22 cellular contexts compared by ENCODE assay signal in the genomic region with DNA sequence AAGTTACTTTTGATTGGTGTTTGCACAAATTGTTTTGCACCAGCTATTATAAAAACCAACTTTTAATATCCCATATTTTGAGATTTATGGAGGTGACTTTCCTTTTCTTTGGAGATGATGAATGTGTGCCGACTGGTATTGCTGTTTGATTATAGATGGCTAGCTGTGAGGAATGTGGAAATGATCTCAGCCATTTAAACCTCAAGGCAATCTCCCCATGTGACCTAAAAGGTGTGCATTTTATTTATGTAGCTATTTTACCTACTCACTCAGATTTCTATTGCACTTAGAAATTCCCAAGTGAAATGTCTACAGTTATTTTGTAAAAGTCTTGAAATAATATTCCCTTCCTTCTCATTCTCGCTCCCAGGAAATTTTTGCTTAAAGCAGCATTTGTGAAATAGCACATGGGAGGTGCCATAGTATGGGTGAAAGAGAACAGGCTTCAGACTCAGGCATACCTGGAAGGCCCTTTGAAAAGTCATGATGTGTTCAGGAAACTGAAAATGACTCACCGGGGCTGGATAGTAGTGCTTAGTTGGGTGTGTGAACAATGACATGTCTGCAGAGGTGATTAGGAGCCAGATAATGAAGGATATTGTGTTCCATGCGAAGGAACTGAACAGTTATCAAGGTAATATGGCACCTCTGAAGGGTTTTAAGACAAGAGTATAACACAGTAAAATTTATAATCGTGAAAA.
DNase-seq lines count a peak whose midpoint lies in the region; ATAC-seq, FAIRE-seq and TF ChIP-seq lines count a peak whose summit lies in the region.
"Had no signal": no experiment of that assay in that cellular context is flagged by ENCODE, and none has a peak within 500 bp of the region (broad histone marks: within the 10 kb centered on the region; RNA-seq: fewer than 3 reads in every experiment).

No MANE protein-coding gene starts in this region.

- H3K18ac ChIP-seq in H1 (ENCODE audit: extremely low read depth, low read length) = no peak overlapping the region

- no peak overlapping the region for H3K23ac ChIP-seq in H1 (ENCODE audit: insufficient read length)

- H3K27me3 ChIP-seq in GM23248 (replicated peaks; ENCODE audit: insufficient read depth) (no peaks in the 10 kb centered on the region), PC-9 (ENCODE audit: insufficient read depth, low read depth) (no peaks in the 10 kb centered on the region), H1 (replicated peaks in 1 of 4; ENCODE audit: control insufficient read depth in 3 of 4, extremely low read depth in 1 of 4, insufficient read depth in 3 of 4, low read length in 3 of 4) (no peaks in the 10 kb centered on the region)
- H3K27me3 ChIP-seq: heart right ventricle had no signal

- H3K9me3 ChIP-seq in GM23248 (ENCODE audit: low read depth) (no peaks in the 10 kb centered on the region), PC-9 (ENCODE audit: insufficient read depth, low read depth) (peaks cover 7% of the 10 kb centered on the region; the same call in 1 of the 2 replicates), H1 (ENCODE audit: insufficient read depth in 2 of 2, low read depth in 1 of 2, low read length in 1 of 2) (no peaks in the 10 kb centered on the region)

- no peak overlapping the region for H2AK5ac ChIP-seq in H1 (ENCODE audit: low read depth, low read length)

- no peak overlapping the region for H3K4ac ChIP-seq in H1 (replicated peaks; ENCODE audit: insufficient read length, low read depth, low read length)

- H3F3A ChIP-seq in GM23248 (ENCODE audit: insufficient read depth) = no peaks in the 10 kb centered on the region
- H3F3A ChIP-seq in PC-9 (ENCODE audit: insufficient read depth, low read depth) = no peaks in the 10 kb centered on the region; the same call in 1 of the 2 replicates

- no peaks in the 10 kb centered on the region for H3K79me1 ChIP-seq in H1 (ENCODE audit: low read depth, low read length)

- no peak overlapping the region for H4K91ac ChIP-seq in H1 (replicated peaks; ENCODE audit: insufficient read length, low read length)

- no peaks in the 10 kb centered on the region for H3K23me2 ChIP-seq in H1 (ENCODE audit: low read depth, low read length)

- TF ChIP-seq EP300 in H1 (IDR thresholded peaks at IDR 0.05; ENCODE audit: borderline replicate concordance in 1 of 2, low read depth in 2 of 2, low read length in 2 of 2) = no peak

- H4K5ac ChIP-seq in H1 (ENCODE audit: insufficient read length, low read depth, low read length) = no peak overlapping the region

- TF ChIP-seq RAD21 in H1 (IDR thresholded peaks at IDR 0.05 in 1 of 2, conservative IDR thresholded peaks at IDR 0.05 in 1 of 2; ENCODE audit: low read depth in 2 of 2, low read length in 2 of 2) = no peak

- H2AFZ ChIP-seq in GM23248 = no peak overlapping the region
- H2AFZ ChIP-seq in PC-9 = no peak overlapping the region
- H2AFZ ChIP-seq in H1 (ENCODE audit: low read length) = no peak overlapping the region

- TF ChIP-seq POLR2A in H1 (IDR thresholded peaks at IDR 0.05; ENCODE audit: control extremely low read depth in 1 of 2, low read depth in 2 of 2, low read length in 2 of 2) = no peak

- H3K4me3 ChIP-seq in GM23248 (no peak overlapping the region), PC-9 (no peak overlapping the region), H1 (ENCODE audit: extremely low read depth in 1 of 4, insufficient read depth in 2 of 4, low read depth in 3 of 4, low read length in 4 of 4) (no peak overlapping the region)
- H3K4me3 ChIP-seq: heart right ventricle had no signal

- ATAC-seq in GM19397 (IDR thresholded peaks at IDR 0.05; ENCODE audit: unreplicated experiment) = no peak
- ATAC-seq: activated T-cell treated with anti-CD3 and anti-CD28 coated beads, Interleukin-2, amount 50 U/mL, for 4 hours; heart right ventricle; sciatic nerve; stimulated activated effector memory CD8-positive, alpha-beta T cell treated with anti-CD3 and anti-CD28 coated beads, Interleukin-12 subunit alpha, Interleukin-12 subunit beta, amount 100 ng/mL, for 72 hours had no signal

- intact Hi-C loops in PC-9 (cut with micrococcal nuclease; ENCODE audit: unreplicated experiment) = loop anchor here (10.0 kb wide), 1 partner anchor 385 kb away; no protein-coding TSS in a partner anchor

- no peak overlapping the region for H2BK15ac ChIP-seq in H1 (ENCODE audit: low read length)

- H3K36me3 ChIP-seq in GM23248 (ENCODE audit: low read depth) (no peaks in the 10 kb centered on the region), PC-9 (ENCODE audit: low read depth) (no peaks in the 10 kb centered on the region), H1 (ENCODE audit: control insufficient read depth in 2 of 4, insufficient read depth in 4 of 4, low read length in 3 of 4) (no peaks in the 10 kb centered on the region)
- H3K36me3 ChIP-seq: heart right ventricle had no signal

- in situ Hi-C loops in GM23248 (cut with MboI) = no loop called here

- no peak overlapping the region for H2BK120ac ChIP-seq in H1 (replicated peaks; ENCODE audit: low read depth, low read length)

- no peaks in the 10 kb centered on the region for H4K20me1 ChIP-seq in GM23248 (ENCODE audit: insufficient read depth)
- H4K20me1 ChIP-seq in PC-9 (ENCODE audit: insufficient read depth) = no peaks in the 10 kb centered on the region
- no peaks in the 10 kb centered on the region for H4K20me1 ChIP-seq in H1 (replicated peaks in 1 of 2; ENCODE audit: control insufficient read depth in 1 of 2, insufficient read depth in 2 of 2, low read length in 2 of 2)

- H3K9me2 ChIP-seq in GM23248 (ENCODE audit: insufficient read depth) (no peaks in the 10 kb centered on the region), PC-9 (ENCODE audit: insufficient read depth) (no peaks in the 10 kb centered on the region)

- POLR2A ChIA-PET in PC-9 (lab: Charles Lee; ENCODE audit: unreplicated experiment) (no interaction called here), H1 (lab: Charles Lee; ENCODE audit: partially characterized antibody) (no interaction called here)

- H3K14ac ChIP-seq in H1 (ENCODE audit: insufficient read length) = no peak overlapping the region

- H3K56ac ChIP-seq in H1 (replicated peaks; ENCODE audit: insufficient read length, low read depth, low read length) = no peak overlapping the region

- WGBS in GM23248 (ENCODE audit: low coverage in 1 of 2, low lambda C conversion rate in 2 of 2, missing lambda C conversion rate in 2 of 2), 2 experiments = 67 to 78% methylated on average over 5 of the region's 5 CpGs
- WGBS in H1 (ENCODE audit: extremely low coverage in 1 of 2, insufficient coverage in 1 of 2, insufficient read length in 1 of 2, insufficient replicate concordance in 2 of 2, low coverage in 1 of 2, low lambda C conversion rate in 2 of 2, missing lambda C conversion rate in 1 of 2), 2 experiments = 83% methylated on average over 4 of the region's 5 CpGs; no CpG with 5 or more reads in 1 of the 2 experiments

- CTCF ChIA-PET in PC-9 (lab: Charles Lee) = no interaction called here
- CTCF ChIA-PET in H1 (lab: Charles Lee; ENCODE audit: partially characterized antibody) = no interaction called here

- no peaks in the 10 kb centered on the region for H3K4me1 ChIP-seq in GM23248 (ENCODE audit: insufficient read depth)
- H3K4me1 ChIP-seq in PC-9 (replicated peaks; ENCODE audit: insufficient read depth) = peaks cover 16% of the 10 kb centered on the region
- H3K4me1 ChIP-seq in H1 (replicated peaks in 1 of 4; ENCODE audit: control insufficient read depth in 3 of 4, insufficient read depth in 4 of 4, low read length in 3 of 4) = no peaks in the 10 kb centered on the region
- H3K4me1 ChIP-seq: heart right ventricle had no signal

- no peak overlapping the region for H2BK5ac ChIP-seq in H1 (ENCODE audit: low read depth, low read length)

- BruUV-seq in PC-9 (replicated peaks; lab: Mats Ljungman, UMichigan) = no TSS peak

- H3K9ac ChIP-seq in GM23248 (no peak overlapping the region), H1 (replicated peaks in 1 of 4; ENCODE audit: extremely low read depth in 1 of 4, low read depth in 3 of 4, low read length in 3 of 4) (no peak overlapping the region)

- DNase-seq in GM23248 (peak; percentile 10), PC-9 (peak; percentile 20 to 55), H1 (ENCODE audit: low read depth in 1 of 2, low spot score in 2 of 2) (no peak), lung microvascular endothelial cell (ENCODE audit: low read depth in 2 of 2) (peak; percentile 69), NOMO-1 treated with DMSO at 0.1 percent for 48 hours (lab: John Stamatoyannopoulos, UW; ENCODE audit: unreplicated experiment) (no peak), NCI-H748 (lab: John Stamatoyannopoulos, UW; ENCODE audit: unreplicated experiment) (no peak), LoVo (ENCODE audit: low spot score) (no peak)
- DNase-seq: activated CD4-positive, alpha-beta T cell treated with anti-CD3 and anti-CD28 coated beads, Interleukin-2, amount 10 ng/mL, durations not matched to agents 7 days and 5 days; activated gamma-delta T cell treated with Interleukin-2 at 50 U/mL for 16 hours; activated T-cell treated with anti-CD3 and anti-CD28 coated beads, Interleukin-2, amount 50 U/mL, for 4 hours; heart right ventricle; mesenchymal stem cell; NCI-H1417 treated with DMSO at 0.1 percent for 48 hours; NCI-H2081; posterior cingulate gyrus; Right ventricle myocardium superior; stimulated activated CD4-positive, alpha-beta T cell treated with anti-CD3 and anti-CD28 coated beads, Interleukin-4, amount 100 ng/mL, for 24 hours; substantia nigra; T-helper 9 cell had no signal

- peak; percentile 62 for FAIRE-seq in H1 (lab: Jason Lieb, UNC)

- H4K8ac ChIP-seq in H1 (ENCODE audit: extremely low read depth, insufficient read depth, low read length) = no peak overlapping the region

- no peak overlapping the region for H2BK20ac ChIP-seq in H1 (ENCODE audit: low read length)

- H3K79me2 ChIP-seq in GM23248 (ENCODE audit: insufficient read depth) (no peaks in the 10 kb centered on the region), PC-9 (ENCODE audit: low read depth) (no peaks in the 10 kb centered on the region), H1 (ENCODE audit: control insufficient read depth in 1 of 2, insufficient read depth in 2 of 2, low read length in 2 of 2) (no peaks in the 10 kb centered on the region)

- TF ChIP-seq CTCF in PC-9 (conservative IDR thresholded peaks at IDR 0.05) (no peak), H1 (IDR thresholded peaks at IDR 0.05; ENCODE audit: control extremely low read depth in 1 of 3, insufficient read depth in 1 of 3, low read depth in 1 of 3, low read length in 3 of 3) (no peak)

- H3K27ac ChIP-seq in GM23248 (no peak overlapping the region), PC-9 (peak overlapping the region; percentile 69), H1 (ENCODE audit: low read depth, low read length) (no peak overlapping the region)
- H3K27ac ChIP-seq: heart right ventricle had no signal

- H3K4me2 ChIP-seq in GM23248 (ENCODE audit: unreplicated experiment) (no peak overlapping the region), PC-9 (no peak overlapping the region), H1 (ENCODE audit: insufficient read depth in 1 of 2, low read depth in 2 of 2, low read length in 2 of 2) (no peak overlapping the region)

- no peak overlapping the region for H2BK12ac ChIP-seq in H1 (ENCODE audit: low read depth, low read length)

TF ChIP-seq in H1, 55 proteins besides CTCF, POLR2A, EP300 and RAD21 (continues in another document):
- TF ChIP-seq NRF1 (IDR thresholded peaks at IDR 0.05; ENCODE audit: low read depth, low read length) = no peak
- no peak for TF ChIP-seq BCL11A (IDR thresholded peaks at IDR 0.05; ENCODE audit: low read depth in 2 of 2, low read length in 2 of 2)
- TF ChIP-seq HDAC2 (IDR thresholded peaks at IDR 0.05; ENCODE audit: borderline replicate concordance in 1 of 2, low read depth in 2 of 2, low read length in 2 of 2) = no peak

Comparison
In these comparisons a context has a peak if more than half of its experiments do, and no peak if none do; other contexts are left out.
1. DNase-seq: peak in GM23248 (single experiment), PC-9 (2 of 2) and lung microvascular endothelial cell (2 of 2); none in H1 (0 of 2), NOMO-1 treated with DMSO at 0.1 percent for 48 hours (single experiment), NCI-H748 (single experiment) and LoVo (single experiment).